8 cellular contexts compared by ENCODE assay signal in the genomic region with DNA sequence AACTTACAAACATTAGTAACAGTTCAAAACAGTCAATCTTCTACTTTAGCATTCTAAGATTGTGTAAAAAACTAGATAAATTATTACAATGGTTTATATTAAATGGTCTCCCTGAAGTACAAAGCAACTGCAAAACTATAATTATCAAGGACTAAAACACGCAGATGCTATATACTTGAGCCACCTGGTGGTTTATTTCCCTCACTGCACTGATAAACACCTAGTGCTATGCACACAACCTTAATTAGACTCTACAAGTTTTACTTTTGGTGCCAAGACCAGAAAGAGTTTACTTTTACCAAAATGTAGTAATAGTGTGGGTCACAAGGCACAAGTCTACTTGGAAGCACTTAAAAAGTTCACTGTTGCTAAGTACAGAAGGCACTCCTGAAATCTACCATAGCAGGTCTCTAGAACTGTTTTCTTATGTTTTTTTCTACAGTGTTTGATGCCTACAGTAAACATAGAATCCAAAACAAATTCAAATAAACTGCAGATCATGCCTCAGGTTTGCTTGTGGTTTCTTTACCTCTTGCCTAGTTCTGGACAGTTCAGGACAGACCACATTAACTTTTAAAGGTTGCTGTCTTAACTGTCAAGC. TPM values are rescaled to one million over a fixed set of nuclear protein-coding genes. Genes with fewer than 3 reads are reported as not detected.
DNase-seq lines count a peak whose midpoint lies in the region; ATAC-seq lines count a peak whose summit lies in the region.

No MANE protein-coding gene starts in this region.

- ATAC-seq in HG03432 (IDR thresholded peaks at IDR 0.05; ENCODE audit: unreplicated experiment) = no peak

- DNase-seq in DMS53 treated with DMSO at 0.1 percent for 48 hours (lab: John Stamatoyannopoulos, UW; ENCODE audit: unreplicated experiment) = peak; percentile 49
- peak; percentile 60 for DNase-seq in H4 (ENCODE audit: low spot score)
- DNase-seq in NCI-H2196 treated with DMSO at 0.1 percent for 48 hours (lab: John Stamatoyannopoulos, UW; ENCODE audit: unreplicated experiment) = peak; percentile 41
- DNase-seq in activated CD4-positive, alpha-beta T cell treated with anti-CD3 and anti-CD28 coated beads, Interleukin-2, amount 50 U/mL, for 1 hour = peak; percentile 7
- DNase-seq in glomerular visceral epithelial cell (ENCODE audit: extremely low spot score) = peak; percentile 55
- DNase-seq in pulmonary artery endothelial cell (ENCODE audit: low read depth, low spot score) = peak; percentile 45
- DNase-seq in NCI-H187 treated with DMSO at 0.1 percent for 48 hours (lab: John Stamatoyannopoulos, UW) = no peak

RNA-seq across cellular contexts. Expression of gene GMDS, which starts 49.2 kb away (rescaled TPM):
- total RNA-seq in H4 (2014; rRNA removed; shearing (Covaris generic)) = 20.2 and 23.6 TPM in 2 replicates
- total RNA-seq in pulmonary artery endothelial cell = 10.4 and 18.1 TPM in 2 replicates
